In genomic region chr2:18911416-18911815, GRCh38 we compare ENCODE assay signal across 14 cellular contexts.
"Had no signal": no experiment of that assay in that cellular context is flagged by ENCODE, and none has a peak within 500 bp of the region (broad histone marks: within the 10 kb centered on the region; RNA-seq: fewer than 3 reads in every experiment).

No MANE protein-coding gene starts in this region.

- H3K9me3 Mint-ChIP-seq: activated naive CD4-positive, alpha-beta T cell treated with anti-CD3 and anti-CD28 coated beads for 36 hours; T-helper 1 cell treated with Interleukin-12 subunit alpha and Interleukin-12 subunit beta and Interleukin-4 antibody, amounts not matched to agents 30 μg/mL and 1 μg/mL, for 36 hours had no signal

- H3K27ac ChIP-seq: epithelial cell of prostate, SK-N-MC had no signal

- H3K27ac Mint-ChIP-seq: activated CD4-positive, alpha-beta T cell treated with anti-CD3 and anti-CD28 coated beads, Interleukin-2, amount 10 ng/mL, durations not matched to agents 24 days and 14 days; activated naive CD4-positive, alpha-beta T cell treated with anti-CD3 and anti-CD28 coated beads for 36 hours; immature natural killer cell; nephron; T-helper 1 cell treated with Interleukin-12 subunit alpha and Interleukin-12 subunit beta and Interleukin-4 antibody, amounts not matched to agents 30 μg/mL and 1 μg/mL, for 36 hours; WTC11 had no signal

- H3K4me3 ChIP-seq: lung, mucosa of descending colon, SK-N-MC, skin epidermis had no signal

- H3K36me3 Mint-ChIP-seq: WTC11 had no signal

- H3K4me1 Mint-ChIP-seq: activated CD4-positive, alpha-beta T cell treated with anti-CD3 and anti-CD28 coated beads, Interleukin-2, amount 10 ng/mL, durations not matched to agents 24 days and 14 days; immature natural killer cell had no signal

- ATAC-seq: mucosa of descending colon had no signal

- H3K9me3 ChIP-seq: mucosa of descending colon had no signal

- DNase-seq: activated CD4-positive, alpha-beta T cell treated with anti-CD3 and anti-CD28 coated beads, Interleukin-2, amount 10 ng/mL, durations not matched to agents 24 days and 14 days; activated naive CD4-positive, alpha-beta T cell treated with anti-CD3 and anti-CD28 coated beads for 36 hours; central memory CD4-positive, alpha-beta T cell; effector memory CD4-positive, alpha-beta T cell; immature natural killer cell; left cardiac atrium; mucosa of descending colon had no signal

- H3K27me3 Mint-ChIP-seq: activated CD4-positive, alpha-beta T cell treated with anti-CD3 and anti-CD28 coated beads, Interleukin-2, amount 10 ng/mL, durations not matched to agents 24 days and 14 days had no signal

- H3K4me3 Mint-ChIP-seq: activated CD4-positive, alpha-beta T cell treated with anti-CD3 and anti-CD28 coated beads, Interleukin-2, amount 10 ng/mL, durations not matched to agents 24 days and 14 days; activated naive CD4-positive, alpha-beta T cell treated with anti-CD3 and anti-CD28 coated beads for 36 hours; immature natural killer cell; nephron; T-helper 1 cell treated with Interleukin-12 subunit alpha and Interleukin-12 subunit beta and Interleukin-4 antibody, amounts not matched to agents 30 μg/mL and 1 μg/mL, for 36 hours; WTC11 had no signal
